In genomic region chr14:100399052-100399849, GRCh38 we compare ENCODE assay signal across 2 cellular contexts.
TF ChIP-seq lines count a peak whose summit lies in the region.

No MANE protein-coding gene starts in this region.

TF ChIP-seq in HEK293, 187 proteins besides CTCF, POLR2A, EP300 and RAD21 (continued from another document):
- TF ChIP-seq ZNF785 (tag by site-specific recombination; IDR thresholded peaks at IDR 0.05) = no peak

TF ChIP-seq in SK-N-SH, 30 proteins besides CTCF, POLR2A, EP300 and RAD21 (continued from another document):
- TF ChIP-seq MEF2A (IDR thresholded peaks at IDR 0.05; ENCODE audit: borderline replicate concordance, low read depth) (no peak), GATA2 (CRISPR knock-in tag; IDR thresholded peaks at IDR 0.05) (peak; percentile 85), JUND (IDR thresholded peaks at IDR 0.05) (no peak), TEAD4 (IDR thresholded peaks at IDR 0.05; ENCODE audit: borderline replicate concordance, insufficient read depth) (no peak), ZBTB33 (IDR thresholded peaks at IDR 0.05; ENCODE audit: borderline replicate concordance, low read depth) (no peak), EZH2phosphoT487 (IDR thresholded peaks at IDR 0.05; ENCODE audit: borderline replicate concordance, low read depth) (no peak), RCOR1 (IDR thresholded peaks at IDR 0.05; ENCODE audit: low read length) (peak; percentile 47; the same call in 1 of the 2 replicates), SIN3A (IDR thresholded peaks at IDR 0.05; ENCODE audit: borderline replicate concordance, low read depth, low read length) (no peak), RFX5 (IDR thresholded peaks at IDR 0.05; ENCODE audit: low read length) (peak; percentile 72; the same call in 1 of the 2 replicates), FOXM1 (IDR thresholded peaks at IDR 0.05; ENCODE audit: low read depth) (no peak), MXI1 (IDR thresholded peaks at IDR 0.05; ENCODE audit: low read depth, low read length) (no peak; the same call in 1 of the 2 replicates), USF2 (IDR thresholded peaks at IDR 0.05; ENCODE audit: borderline replicate concordance, low read depth, low read length) (no peak), CHD2 (IDR thresholded peaks at IDR 0.05; ENCODE audit: low read length, partially characterized antibody) (peak; percentile 14), IRF3 (IDR thresholded peaks at IDR 0.05; ENCODE audit: low read depth, low read length) (no peak), POLR2AphosphoS5 (IDR thresholded peaks at IDR 0.05; ENCODE audit: low read depth, low read length) (no peak), FOXJ3 (CRISPR knock-in tag; IDR thresholded peaks at IDR 0.05) (no peak; the same call in 1 of the 2 replicates), GABPA (IDR thresholded peaks at IDR 0.05; ENCODE audit: low read depth) (no peak), RXRA (IDR thresholded peaks at IDR 0.05; ENCODE audit: borderline replicate concordance, low read depth) (no peak), YY1 (IDR thresholded peaks at IDR 0.05; ENCODE audit: low read depth) (no peak), MAX (IDR thresholded peaks at IDR 0.05; ENCODE audit: low read depth) (no peak), NRF1 (IDR thresholded peaks at IDR 0.05; ENCODE audit: low read depth, low read length) (no peak), NFIC (IDR thresholded peaks at IDR 0.05; ENCODE audit: borderline replicate concordance) (no peak), SMC3 (IDR thresholded peaks at IDR 0.05; ENCODE audit: low read depth, low read length) (no peak), TAF1 (IDR thresholded peaks at IDR 0.05; ENCODE audit: borderline replicate concordance, low read depth, low read length) (no peak), FOSL2 (IDR thresholded peaks at IDR 0.05; ENCODE audit: borderline replicate concordance, low read depth) (no peak), PBX3 (IDR thresholded peaks at IDR 0.05) (no peak), ELF1 (IDR thresholded peaks at IDR 0.05) (no peak)
